1 cellular context compared by ENCODE assay signal in the genomic region with DNA sequence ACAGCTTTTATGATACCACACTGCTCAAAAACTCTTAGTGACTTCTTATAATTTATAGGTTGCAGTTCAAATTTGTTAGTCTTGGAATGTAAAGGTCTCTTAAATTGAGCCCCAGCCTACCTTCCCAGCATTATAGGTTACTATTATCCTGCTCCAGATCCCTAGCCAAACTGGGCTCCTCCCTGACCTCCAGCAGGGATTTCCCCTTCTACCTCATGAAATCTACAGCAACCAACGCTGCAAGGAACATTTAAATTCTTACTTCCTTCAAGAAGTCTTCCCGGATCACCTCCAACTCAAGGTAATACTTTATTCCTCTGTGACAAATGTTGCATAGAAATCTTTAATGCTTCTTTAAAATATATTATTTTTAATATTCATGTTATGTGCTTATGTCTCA.
TF ChIP-seq lines count a peak whose summit lies in the region.

No MANE protein-coding gene starts in this region.

TF ChIP-seq in IMR-90, 13 proteins besides CTCF, POLR2A, EP300 and RAD21 (continued from another document):
- TF ChIP-seq, protein P1, sequence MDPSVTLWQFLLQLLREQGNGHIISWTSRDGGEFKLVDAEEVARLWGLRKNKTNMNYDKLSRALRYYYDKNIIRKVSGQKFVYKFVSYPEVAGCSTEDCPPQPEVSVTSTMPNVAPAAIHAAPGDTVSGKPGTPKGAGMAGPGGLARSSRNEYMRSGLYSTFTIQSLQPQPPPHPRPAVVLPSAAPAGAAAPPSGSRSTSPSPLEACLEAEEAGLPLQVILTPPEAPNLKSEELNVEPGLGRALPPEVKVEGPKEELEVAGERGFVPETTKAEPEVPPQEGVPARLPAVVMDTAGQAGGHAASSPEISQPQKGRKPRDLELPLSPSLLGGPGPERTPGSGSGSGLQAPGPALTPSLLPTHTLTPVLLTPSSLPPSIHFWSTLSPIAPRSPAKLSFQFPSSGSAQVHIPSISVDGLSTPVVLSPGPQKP (IDR thresholded peaks at IDR 0.05; ENCODE audit: borderline replicate concordance, low read depth, low read length), result no peak
- no peak for TF ChIP-seq MAFK (IDR thresholded peaks at IDR 0.05; ENCODE audit: low read depth, low read length)
- TF ChIP-seq MAZ (IDR thresholded peaks at IDR 0.05; ENCODE audit: borderline replicate concordance, low read depth, low read length), result no peak
